In the genomic region with DNA sequence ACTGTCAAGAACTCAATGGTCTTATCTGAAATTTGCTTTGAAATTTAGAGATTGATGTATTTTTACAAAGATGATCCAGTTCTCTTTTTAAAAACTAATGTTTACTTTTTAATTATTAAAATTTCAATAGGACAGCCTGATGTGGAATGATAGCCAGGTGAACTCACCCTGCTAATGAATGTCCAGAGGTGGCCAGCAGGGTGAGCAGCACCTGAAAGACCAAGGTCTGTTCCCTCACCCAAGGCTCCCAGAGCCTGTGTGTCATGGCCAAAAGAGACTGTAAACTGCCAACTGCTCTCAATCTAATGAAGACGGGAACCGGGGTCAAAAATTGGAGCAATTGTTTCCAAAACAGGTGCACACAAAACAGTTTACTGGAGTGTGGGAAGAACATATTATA, we compare ENCODE assay signal across 22 cellular contexts.
"Had no signal": no experiment of that assay in that cellular context is flagged by ENCODE, and none has a peak within 500 bp of the region (broad histone marks: within the 10 kb centered on the region; RNA-seq: fewer than 3 reads in every experiment).

No MANE protein-coding gene starts in this region.

- H3K4me1 ChIP-seq: colonic mucosa, gastroesophageal sphincter, pancreas, sigmoid colon, upper lobe of right lung had no signal

- H3K36me3 Mint-ChIP-seq: naive B cell had no signal

- H3K36me3 ChIP-seq: colonic mucosa, esophagus muscularis mucosa, gastroesophageal sphincter, heart left ventricle, pancreas, sigmoid colon, thoracic aorta, upper lobe of right lung had no signal

- H3K27me3 ChIP-seq: colonic mucosa, esophagus muscularis mucosa, gastroesophageal sphincter, heart left ventricle, pancreas, sigmoid colon, spleen, upper lobe of right lung had no signal

- H3K27ac Mint-ChIP-seq: activated CD4-positive, alpha-beta T cell treated with anti-CD3 and anti-CD28 coated beads, Interleukin-2, amount 10 ng/mL, durations not matched to agents 7 days and 5 days; activated CD8-positive, alpha-beta T cell treated with anti-CD3 and anti-CD28 coated beads, Interleukin-2, amount 10 ng/mL, durations not matched to agents 7 days and 5 days; activated naive CD4-positive, alpha-beta T cell treated with anti-CD3 and anti-CD28 coated beads for 36 hours; activated T-cell treated with anti-CD3 and anti-CD28 coated beads, Interleukin-2, amount 50 U/mL, for 24 hours; activated T-helper 2 cell treated with anti-CD3 and anti-CD28 coated beads, Interferon-gamma antibody, Interleukin-2, Interleukin-4, amounts not matched to agents 10 μg/mL and 5 μg/mL and 100 μg/mL, durations not matched to agents 14 hours and 24 hours and 36 hours; brain; stimulated activated memory B cell treated with anti-CD40 and anti-IgM and Interleukin-4, amounts not matched to agents 10 μg/mL and 1 μg/mL and 100 μg/mL, for 72 hours had no signal

- ATAC-seq: activated CD4-positive, CD25-positive, alpha-beta regulatory T cell treated with anti-CD3 and anti-CD28 coated beads, Interleukin-2, amount 50 U/mL, for 24 hours; activated CD8-positive, alpha-beta T cell treated with anti-CD3 and anti-CD28 coated beads, Interleukin-2, amount 10 ng/mL, durations not matched to agents 7 days and 5 days; gastroesophageal sphincter; heart left ventricle; mucosa of descending colon; pancreas; stimulated activated memory B cell treated with anti-CD40 and anti-IgM and Interleukin-4, amounts not matched to agents 10 μg/mL and 1 μg/mL and 100 μg/mL, for 72 hours; upper lobe of right lung had no signal

- H3K27ac ChIP-seq: colonic mucosa, esophagus muscularis mucosa, gastroesophageal sphincter, heart left ventricle, pancreas, sigmoid colon, spleen, thoracic aorta, upper lobe of right lung had no signal

- H3K4me1 Mint-ChIP-seq: stimulated activated memory B cell treated with anti-CD40 and anti-IgM and Interleukin-4, amounts not matched to agents 10 μg/mL and 1 μg/mL and 100 μg/mL, for 72 hours had no signal

- DNase-seq: activated CD4-positive, alpha-beta T cell treated with anti-CD3 and anti-CD28 coated beads, Interleukin-2, amount 10 ng/mL, durations not matched to agents 7 days and 5 days; activated CD8-positive, alpha-beta T cell treated with anti-CD3 and anti-CD28 coated beads, Interleukin-2, amount 10 ng/mL, durations not matched to agents 7 days and 5 days; activated naive CD4-positive, alpha-beta T cell treated with anti-CD3 and anti-CD28 coated beads for 36 hours; activated T-cell treated with anti-CD3 and anti-CD28 coated beads, Interleukin-2, amount 50 U/mL, for 24 hours; anterior cingulate cortex; caudate nucleus; colonic mucosa; heart left ventricle; mucosa of descending colon; naive B cell; pancreas; sigmoid colon; spleen; stimulated activated CD4-positive, alpha-beta T cell treated with anti-CD3 and anti-CD28 coated beads, Interleukin-4, amount 100 ng/mL, for 4 hours; upper lobe of right lung had no signal

- H3K9me3 ChIP-seq: colonic mucosa, esophagus muscularis mucosa, gastroesophageal sphincter, heart left ventricle, mucosa of descending colon, pancreas, sigmoid colon, thoracic aorta, upper lobe of right lung had no signal

- H3K4me3 ChIP-seq: colonic mucosa, esophagus muscularis mucosa, gastroesophageal sphincter, heart left ventricle, mucosa of descending colon, pancreas, sigmoid colon, spleen, thoracic aorta, upper lobe of right lung had no signal

- H3K4me3 Mint-ChIP-seq: activated CD4-positive, alpha-beta T cell treated with anti-CD3 and anti-CD28 coated beads, Interleukin-2, amount 10 ng/mL, durations not matched to agents 7 days and 5 days; activated CD8-positive, alpha-beta T cell treated with anti-CD3 and anti-CD28 coated beads, Interleukin-2, amount 10 ng/mL, durations not matched to agents 7 days and 5 days; activated naive CD4-positive, alpha-beta T cell treated with anti-CD3 and anti-CD28 coated beads for 36 hours; activated T-cell treated with anti-CD3 and anti-CD28 coated beads, Interleukin-2, amount 50 U/mL, for 24 hours; brain; naive B cell; stimulated activated memory B cell treated with anti-CD40 and anti-IgM and Interleukin-4, amounts not matched to agents 10 μg/mL and 1 μg/mL and 100 μg/mL, for 72 hours had no signal

- H3K9me3 Mint-ChIP-seq: activated CD4-positive, alpha-beta T cell treated with anti-CD3 and anti-CD28 coated beads, Interleukin-2, amount 10 ng/mL, durations not matched to agents 7 days and 5 days; activated T-cell treated with anti-CD3 and anti-CD28 coated beads, Interleukin-2, amount 50 U/mL, for 24 hours; activated T-helper 2 cell treated with anti-CD3 and anti-CD28 coated beads, Interferon-gamma antibody, Interleukin-2, Interleukin-4, amounts not matched to agents 10 μg/mL and 5 μg/mL and 100 μg/mL, durations not matched to agents 14 hours and 24 hours and 36 hours; stimulated activated memory B cell treated with anti-CD40 and anti-IgM and Interleukin-4, amounts not matched to agents 10 μg/mL and 1 μg/mL and 100 μg/mL, for 72 hours had no signal

- H3K27me3 Mint-ChIP-seq: activated CD4-positive, alpha-beta T cell treated with anti-CD3 and anti-CD28 coated beads, Interleukin-2, amount 10 ng/mL, durations not matched to agents 7 days and 5 days; activated T-cell treated with anti-CD3 and anti-CD28 coated beads, Interleukin-2, amount 50 U/mL, for 24 hours; naive B cell; stimulated activated memory B cell treated with anti-CD40 and anti-IgM and Interleukin-4, amounts not matched to agents 10 μg/mL and 1 μg/mL and 100 μg/mL, for 72 hours had no signal
